Comparison of ENCODE assay signal across 13 cellular contexts in genomic region chr5:15286659-15287058, GRCh38.
DNase-seq lines count a peak whose midpoint lies in the region; ATAC-seq, FAIRE-seq and TF ChIP-seq lines count a peak whose summit lies in the region.
"Had no signal": no experiment of that assay in that cellular context is flagged by ENCODE, and none has a peak within 500 bp of the region (broad histone marks: within the 10 kb centered on the region; RNA-seq: fewer than 3 reads in every experiment).

No MANE protein-coding gene starts in this region.

- H3K4me2 ChIP-seq in HepG2 (ENCODE audit: low read depth, low read length), result no peak overlapping the region

- no peak overlapping the region for H3K4me3 ChIP-seq in choroid plexus epithelial cell (ENCODE audit: low read depth, low read length)
- no peak overlapping the region for H3K4me3 ChIP-seq in HepG2 (replicated peaks in 1 of 3; ENCODE audit: insufficient read depth in 1 of 3, low read depth in 2 of 3, low read length in 3 of 3)
- no peak overlapping the region for H3K4me3 ChIP-seq in aorta (ENCODE audit: low read length in 2 of 2)

- H3K36me3 ChIP-seq in HepG2 (replicated peaks in 1 of 2; ENCODE audit: control insufficient read depth in 1 of 2, insufficient read depth in 2 of 2, low read length in 2 of 2) (no peaks in the 10 kb centered on the region), aorta (ENCODE audit: control insufficient read depth in 1 of 2, insufficient read depth in 2 of 2, low read length in 1 of 2) (no peaks in the 10 kb centered on the region)

- no peak for DNase-seq in Right ventricle myocardium inferior (ENCODE audit: missing footprints)
- DNase-seq in cardiac septum (ENCODE audit: low spot score), result no peak
- peak; percentile 28 for DNase-seq in choroid plexus epithelial cell (ENCODE audit: low read depth)
- DNase-seq in HepG2 (ENCODE audit: low spot score), result no peak
- DNase-seq in aorta, result no peak
- no peak for DNase-seq in EL
- no peak for DNase-seq in NCI-H187 treated with DMSO at 0.1 percent for 48 hours (lab: John Stamatoyannopoulos, UW)
- no peak for DNase-seq in SW480 (ENCODE audit: low spot score)
- DNase-seq: activated CD4-positive, alpha-beta T cell treated with anti-CD3 and anti-CD28 coated beads, Interleukin-2, amount 50 U/mL, for 4 hours; activated naive CD4-positive, alpha-beta T cell; GDM1; KG1; NCI-H226 had no signal

- TF ChIP-seq CTCF in choroid plexus epithelial cell (conservative IDR thresholded peaks at IDR 0.05; ENCODE audit: low read depth, low read length) (peak; percentile 43), HepG2 (CRISPR knock-in tag; IDR thresholded peaks at IDR 0.05) (peak; percentile 41)

- 0% methylated on average over 1 of the region's 1 CpG for WGBS in HepG2 (ENCODE audit: low lambda C conversion rate)
- 11 to 15% methylated on average over 1 of the region's 1 CpG for WGBS in aorta, 2 donors

- no peak overlapping the region for H2AFZ ChIP-seq in HepG2 (ENCODE audit: low read length)

- no peak overlapping the region for H3K27ac ChIP-seq in HepG2 (ENCODE audit: extremely low read length, insufficient read depth, low read length)
- H3K27ac ChIP-seq in aorta (ENCODE audit: low read depth in 1 of 2, low read length in 2 of 2), result no peak overlapping the region

- H3K27me3 ChIP-seq in HepG2 (ENCODE audit: control insufficient read depth in 1 of 2, insufficient read depth in 2 of 2, low read length in 2 of 2) (no peaks in the 10 kb centered on the region), aorta (ENCODE audit: control insufficient read depth in 1 of 2, insufficient read depth in 2 of 2, low read length in 1 of 2) (no peaks in the 10 kb centered on the region)

- H3K4me1 ChIP-seq in HepG2 (ENCODE audit: insufficient read depth, low read length) (no peaks in the 10 kb centered on the region), aorta (ENCODE audit: control insufficient read depth in 1 of 2, insufficient read depth in 2 of 2, low read length in 2 of 2) (no peaks in the 10 kb centered on the region)

- TF ChIP-seq EP300 in HepG2 (IDR thresholded peaks at IDR 0.05; ENCODE audit: low read depth in 2 of 2, low read length in 2 of 2) (no peak), HepG2 (CRISPR knock-in tag; IDR thresholded peaks at IDR 0.05; ENCODE audit: borderline replicate concordance) (no peak)

- H3K9me3 ChIP-seq in HepG2 (ENCODE audit: low read length) (peaks cover 9% of the 10 kb centered on the region), aorta (ENCODE audit: control insufficient read depth, low read length) (peaks cover 2% of the 10 kb centered on the region)

- H3K9ac ChIP-seq in HepG2 (ENCODE audit: insufficient read depth, low read depth, low read length), result no peak overlapping the region

- H4K20me1 ChIP-seq in HepG2 (ENCODE audit: insufficient read depth, low read length), result no peaks in the 10 kb centered on the region

- TF ChIP-seq POLR2A in HepG2 (IDR thresholded peaks at IDR 0.05; ENCODE audit: insufficient read depth in 1 of 2, low read depth in 2 of 2, low read length in 2 of 2), result no peak

- ATAC-seq in Right ventricle myocardium inferior (peak; percentile 85), HepG2 (peak; percentile 75), aorta (ENCODE audit: low FRiP score) (peak; percentile 61)

- no TSS peak for BruUV-seq in HepG2 (replicated peaks; lab: Mats Ljungman, UMichigan)

- no peaks in the 10 kb centered on the region for H3K79me2 ChIP-seq in HepG2 (ENCODE audit: insufficient read depth, low read length)

- no peak for FAIRE-seq in HepG2 (lab: Jason Lieb, UNC)

- POLR2A ChIA-PET in HepG2 (lab: Yijun Ruan, JAX), result no interaction called here

- intact Hi-C loops in Right ventricle myocardium inferior (cut with DNase I), result loop anchor here (5.0 to 10.0 kb wide), 2 partner anchors 538 to 706 kb away; no protein-coding TSS in a partner anchor
- intact Hi-C loops in cardiac septum (cut with DNase I), result no loop called here
- intact Hi-C loops in HepG2 (cut with micrococcal nuclease; ENCODE audit: unreplicated experiment), result no loop called here
- intact Hi-C loops in aorta (cut with DNase I), result no loop called here

- in situ Hi-C loops in HepG2 (cut with HindIII; ENCODE audit: extremely low pct_ligation_motif_present, low pct_unique_long_range_greater_than_20kb), result no loop called here

- no peak for TF ChIP-seq RAD21 in HepG2 (CRISPR knock-in tag; IDR thresholded peaks at IDR 0.05)

- CTCF ChIA-PET in HepG2 (lab: Yijun Ruan, JAX; ENCODE audit: low intra/inter-chr PET ratio, low total read pairs), result no interaction called here

TF ChIP-seq in HepG2, 621 proteins besides CTCF, POLR2A, EP300 and RAD21:
- TF ChIP-seq RBM22 (optimal IDR thresholded peaks at IDR 0.05; ENCODE audit: low read length) (no peak), ZNF484 (CRISPR knock-in tag; IDR thresholded peaks at IDR 0.05; ENCODE audit: borderline replicate concordance, low read depth) (no peak), ZNF713 (CRISPR knock-in tag; IDR thresholded peaks at IDR 0.05) (no peak), BATF2 (CRISPR knock-in tag; IDR thresholded peaks at IDR 0.05) (no peak)
